Comparison of ENCODE assay signal across 1 cellular context in the genomic region with DNA sequence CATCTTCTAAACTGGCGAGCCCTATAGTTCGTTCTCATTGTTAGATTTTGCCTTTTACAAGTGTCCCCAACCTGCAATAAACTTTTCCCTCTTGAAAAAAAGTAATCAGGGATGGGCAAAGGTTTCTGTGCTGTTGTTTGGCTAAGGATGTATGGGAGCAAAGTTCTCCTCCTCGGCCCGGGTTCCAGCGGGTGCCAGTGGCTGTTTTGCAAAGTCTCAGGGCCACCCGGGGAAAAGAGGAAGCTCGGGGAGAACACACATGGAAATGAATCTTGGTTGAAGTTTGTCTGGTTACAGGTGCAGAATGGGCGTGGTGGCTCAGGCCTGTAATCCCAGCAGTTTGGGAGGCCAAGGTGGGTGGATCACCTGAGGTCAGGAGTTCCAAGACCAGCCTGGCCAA.
A peak's percentile ranks its signal among the peaks of the same experiment; 100 is the strongest.
TF ChIP-seq lines count a peak whose summit lies in the region.

No MANE protein-coding gene starts in this region.

TF ChIP-seq in HepG2, 621 proteins besides CTCF, POLR2A, EP300 and RAD21 (continued from another document and continues in another):
- TF ChIP-seq, protein P1, sequence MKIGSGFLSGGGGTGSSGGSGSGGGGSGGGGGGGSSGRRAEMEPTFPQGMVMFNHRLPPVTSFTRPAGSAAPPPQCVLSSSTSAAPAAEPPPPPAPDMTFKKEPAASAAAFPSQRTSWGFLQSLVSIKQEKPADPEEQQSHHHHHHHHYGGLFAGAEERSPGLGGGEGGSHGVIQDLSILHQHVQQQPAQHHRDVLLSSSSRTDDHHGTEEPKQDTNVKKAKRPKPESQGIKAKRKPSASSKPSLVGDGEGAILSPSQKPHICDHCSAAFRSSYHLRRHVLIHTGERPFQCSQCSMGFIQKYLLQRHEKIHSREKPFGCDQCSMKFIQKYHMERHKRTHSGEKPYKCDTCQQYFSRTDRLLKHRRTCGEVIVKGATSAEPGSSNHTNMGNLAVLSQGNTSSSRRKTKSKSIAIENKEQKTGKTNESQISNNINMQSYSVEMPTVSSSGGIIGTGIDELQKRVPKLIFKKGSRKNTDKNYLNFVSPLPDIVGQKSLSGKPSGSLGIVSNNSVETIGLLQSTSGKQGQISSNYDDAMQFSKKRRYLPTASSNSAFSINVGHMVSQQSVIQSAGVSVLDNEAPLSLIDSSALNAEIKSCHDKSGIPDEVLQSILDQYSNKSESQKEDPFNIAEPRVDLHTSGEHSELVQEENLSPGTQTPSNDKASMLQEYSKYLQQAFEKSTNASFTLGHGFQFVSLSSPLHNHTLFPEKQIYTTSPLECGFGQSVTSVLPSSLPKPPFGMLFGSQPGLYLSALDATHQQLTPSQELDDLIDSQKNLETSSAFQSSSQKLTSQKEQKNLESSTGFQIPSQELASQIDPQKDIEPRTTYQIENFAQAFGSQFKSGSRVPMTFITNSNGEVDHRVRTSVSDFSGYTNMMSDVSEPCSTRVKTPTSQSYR (CRISPR knock-in tag; IDR thresholded peaks at IDR 0.05; ENCODE audit: borderline replicate concordance) = no peak
- TF ChIP-seq, protein P2, sequence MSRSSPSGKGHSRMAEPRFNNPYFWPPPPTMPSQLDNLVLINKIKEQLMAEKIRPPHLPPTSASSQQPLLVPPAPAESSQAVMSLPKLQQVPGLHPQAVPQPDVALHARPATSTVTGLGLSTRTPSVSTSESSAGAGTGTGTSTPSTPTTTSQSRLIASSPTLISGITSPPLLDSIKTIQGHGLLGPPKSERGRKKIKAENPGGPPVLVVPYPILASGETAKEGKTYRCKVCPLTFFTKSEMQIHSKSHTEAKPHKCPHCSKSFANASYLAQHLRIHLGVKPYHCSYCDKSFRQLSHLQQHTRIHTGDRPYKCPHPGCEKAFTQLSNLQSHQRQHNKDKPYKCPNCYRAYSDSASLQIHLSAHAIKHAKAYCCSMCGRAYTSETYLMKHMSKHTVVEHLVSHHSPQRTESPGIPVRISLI (CRISPR knock-in tag; IDR thresholded peaks at IDR 0.05; ENCODE audit: borderline replicate concordance) = peak; percentile 55; the same call in 1 of the 2 replicates
- TF ChIP-seq ZNF496 (CRISPR knock-in tag; IDR thresholded peaks at IDR 0.05; ENCODE audit: insufficient replicate concordance) (no peak), CBX2 (IDR thresholded peaks at IDR 0.05; ENCODE audit: low read depth, low read length) (no peak), CBX2 (CRISPR knock-in tag; IDR thresholded peaks at IDR 0.05; ENCODE audit: low read depth) (0 out of 2 replicates have a peak, but pooled peaks have one; percentile 33), ZBTB20 (CRISPR knock-in tag; IDR thresholded peaks at IDR 0.05; ENCODE audit: borderline replicate concordance, low read depth) (no peak), IKZF1 (IDR thresholded peaks at IDR 0.05) (no peak), ZNF501 (CRISPR knock-in tag; IDR thresholded peaks at IDR 0.05) (no peak), ZNF124 (CRISPR knock-in tag; IDR thresholded peaks at IDR 0.05) (no peak), DPF2 (CRISPR knock-in tag; IDR thresholded peaks at IDR 0.05; ENCODE audit: borderline replicate concordance, low read depth) (0 out of 2 replicates have a peak, but pooled peaks have one; percentile 32), XBP1 (CRISPR knock-in tag; IDR thresholded peaks at IDR 0.05) (no peak), ZFP36L2 (CRISPR knock-in tag; IDR thresholded peaks at IDR 0.05) (no peak), NFYB (CRISPR knock-in tag; IDR thresholded peaks at IDR 0.05) (no peak), SRSF4 (IDR thresholded peaks at IDR 0.05; ENCODE audit: low read depth, low read length, poor library complexity, severe bottlenecking) (no peak), SMAD1 (CRISPR knock-in tag; IDR thresholded peaks at IDR 0.05; ENCODE audit: borderline replicate concordance, low read depth) (no peak), DMAP1 (CRISPR knock-in tag; IDR thresholded peaks at IDR 0.05) (no peak), NCOA2 (CRISPR knock-in tag; IDR thresholded peaks at IDR 0.05) (no peak), ZNF558 (CRISPR knock-in tag; IDR thresholded peaks at IDR 0.05; ENCODE audit: borderline replicate concordance) (no peak), KLF16 (CRISPR knock-in tag; IDR thresholded peaks at IDR 0.05) (0 out of 4 replicates have a peak, but pooled peaks of 1 of the 2 experiments have one; percentile 18), SAFB2 (CRISPR knock-in tag; IDR thresholded peaks at IDR 0.05; ENCODE audit: borderline replicate concordance, low read depth) (no peak), ZNF878 (CRISPR knock-in tag; IDR thresholded peaks at IDR 0.05) (no peak), ZFP90 (CRISPR knock-in tag; IDR thresholded peaks at IDR 0.05; ENCODE audit: borderline replicate concordance) (no peak), ZNF841 (CRISPR knock-in tag; IDR thresholded peaks at IDR 0.05; ENCODE audit: borderline replicate concordance) (no peak), TAF1 (CRISPR knock-in tag; IDR thresholded peaks at IDR 0.05) (no peak), MED13 (CRISPR knock-in tag; IDR thresholded peaks at IDR 0.05) (no peak), POLR2AphosphoS5 (IDR thresholded peaks at IDR 0.05; ENCODE audit: low read depth, low read length) (no peak)
- TF ChIP-seq, protein P3, sequence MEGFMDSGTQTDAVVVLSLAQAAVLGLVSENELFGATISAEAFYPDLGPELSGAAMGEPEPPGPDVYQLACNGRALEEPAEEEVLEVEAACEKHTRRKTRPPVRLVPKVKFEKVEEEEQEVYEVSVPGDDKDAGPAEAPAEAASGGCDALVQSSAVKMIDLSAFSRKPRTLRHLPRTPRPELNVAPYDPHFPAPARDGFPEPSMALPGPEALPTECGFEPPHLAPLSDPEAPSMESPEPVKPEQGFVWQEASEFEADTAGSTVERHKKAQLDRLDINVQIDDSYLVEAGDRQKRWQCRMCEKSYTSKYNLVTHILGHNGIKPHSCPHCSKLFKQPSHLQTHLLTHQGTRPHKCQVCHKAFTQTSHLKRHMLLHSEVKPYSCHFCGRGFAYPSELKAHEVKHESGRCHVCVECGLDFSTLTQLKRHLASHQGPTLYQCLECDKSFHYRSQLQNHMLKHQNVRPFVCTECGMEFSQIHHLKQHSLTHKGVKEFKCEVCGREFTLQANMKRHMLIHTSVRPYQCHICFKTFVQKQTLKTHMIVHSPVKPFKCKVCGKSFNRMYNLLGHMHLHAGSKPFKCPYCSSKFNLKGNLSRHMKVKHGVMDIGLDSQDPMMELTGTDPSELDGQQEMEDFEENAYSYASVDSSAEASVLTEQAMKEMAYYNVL (CRISPR knock-in tag; IDR thresholded peaks at IDR 0.05; ENCODE audit: borderline replicate concordance) = 0 out of 2 replicates have a peak, but pooled peaks have one; percentile 23
- TF ChIP-seq, protein P4, sequence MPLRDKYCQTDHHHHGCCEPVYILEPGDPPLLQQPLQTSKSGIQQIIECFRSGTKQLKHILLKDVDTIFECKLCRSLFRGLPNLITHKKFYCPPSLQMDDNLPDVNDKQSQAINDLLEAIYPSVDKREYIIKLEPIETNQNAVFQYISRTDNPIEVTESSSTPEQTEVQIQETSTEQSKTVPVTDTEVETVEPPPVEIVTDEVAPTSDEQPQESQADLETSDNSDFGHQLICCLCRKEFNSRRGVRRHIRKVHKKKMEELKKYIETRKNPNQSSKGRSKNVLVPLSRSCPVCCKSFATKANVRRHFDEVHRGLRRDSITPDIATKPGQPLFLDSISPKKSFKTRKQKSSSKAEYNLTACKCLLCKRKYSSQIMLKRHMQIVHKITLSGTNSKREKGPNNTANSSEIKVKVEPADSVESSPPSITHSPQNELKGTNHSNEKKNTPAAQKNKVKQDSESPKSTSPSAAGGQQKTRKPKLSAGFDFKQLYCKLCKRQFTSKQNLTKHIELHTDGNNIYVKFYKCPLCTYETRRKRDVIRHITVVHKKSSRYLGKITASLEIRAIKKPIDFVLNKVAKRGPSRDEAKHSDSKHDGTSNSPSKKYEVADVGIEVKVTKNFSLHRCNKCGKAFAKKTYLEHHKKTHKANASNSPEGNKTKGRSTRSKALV (CRISPR knock-in tag; IDR thresholded peaks at IDR 0.05) = 0 out of 2 replicates have a peak, but pooled peaks have one; percentile 24
- TF ChIP-seq, protein P5, sequence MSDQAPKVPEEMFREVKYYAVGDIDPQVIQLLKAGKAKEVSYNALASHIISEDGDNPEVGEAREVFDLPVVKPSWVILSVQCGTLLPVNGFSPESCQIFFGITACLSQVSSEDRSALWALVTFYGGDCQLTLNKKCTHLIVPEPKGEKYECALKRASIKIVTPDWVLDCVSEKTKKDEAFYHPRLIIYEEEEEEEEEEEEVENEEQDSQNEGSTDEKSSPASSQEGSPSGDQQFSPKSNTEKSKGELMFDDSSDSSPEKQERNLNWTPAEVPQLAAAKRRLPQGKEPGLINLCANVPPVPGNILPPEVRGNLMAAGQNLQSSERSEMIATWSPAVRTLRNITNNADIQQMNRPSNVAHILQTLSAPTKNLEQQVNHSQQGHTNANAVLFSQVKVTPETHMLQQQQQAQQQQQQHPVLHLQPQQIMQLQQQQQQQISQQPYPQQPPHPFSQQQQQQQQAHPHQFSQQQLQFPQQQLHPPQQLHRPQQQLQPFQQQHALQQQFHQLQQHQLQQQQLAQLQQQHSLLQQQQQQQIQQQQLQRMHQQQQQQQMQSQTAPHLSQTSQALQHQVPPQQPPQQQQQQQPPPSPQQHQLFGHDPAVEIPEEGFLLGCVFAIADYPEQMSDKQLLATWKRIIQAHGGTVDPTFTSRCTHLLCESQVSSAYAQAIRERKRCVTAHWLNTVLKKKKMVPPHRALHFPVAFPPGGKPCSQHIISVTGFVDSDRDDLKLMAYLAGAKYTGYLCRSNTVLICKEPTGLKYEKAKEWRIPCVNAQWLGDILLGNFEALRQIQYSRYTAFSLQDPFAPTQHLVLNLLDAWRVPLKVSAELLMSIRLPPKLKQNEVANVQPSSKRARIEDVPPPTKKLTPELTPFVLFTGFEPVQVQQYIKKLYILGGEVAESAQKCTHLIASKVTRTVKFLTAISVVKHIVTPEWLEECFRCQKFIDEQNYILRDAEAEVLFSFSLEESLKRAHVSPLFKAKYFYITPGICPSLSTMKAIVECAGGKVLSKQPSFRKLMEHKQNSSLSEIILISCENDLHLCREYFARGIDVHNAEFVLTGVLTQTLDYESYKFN (CRISPR knock-in tag; conservative IDR thresholded peaks at IDR 0.05) = peak; percentile 79
- TF ChIP-seq, protein P6, sequence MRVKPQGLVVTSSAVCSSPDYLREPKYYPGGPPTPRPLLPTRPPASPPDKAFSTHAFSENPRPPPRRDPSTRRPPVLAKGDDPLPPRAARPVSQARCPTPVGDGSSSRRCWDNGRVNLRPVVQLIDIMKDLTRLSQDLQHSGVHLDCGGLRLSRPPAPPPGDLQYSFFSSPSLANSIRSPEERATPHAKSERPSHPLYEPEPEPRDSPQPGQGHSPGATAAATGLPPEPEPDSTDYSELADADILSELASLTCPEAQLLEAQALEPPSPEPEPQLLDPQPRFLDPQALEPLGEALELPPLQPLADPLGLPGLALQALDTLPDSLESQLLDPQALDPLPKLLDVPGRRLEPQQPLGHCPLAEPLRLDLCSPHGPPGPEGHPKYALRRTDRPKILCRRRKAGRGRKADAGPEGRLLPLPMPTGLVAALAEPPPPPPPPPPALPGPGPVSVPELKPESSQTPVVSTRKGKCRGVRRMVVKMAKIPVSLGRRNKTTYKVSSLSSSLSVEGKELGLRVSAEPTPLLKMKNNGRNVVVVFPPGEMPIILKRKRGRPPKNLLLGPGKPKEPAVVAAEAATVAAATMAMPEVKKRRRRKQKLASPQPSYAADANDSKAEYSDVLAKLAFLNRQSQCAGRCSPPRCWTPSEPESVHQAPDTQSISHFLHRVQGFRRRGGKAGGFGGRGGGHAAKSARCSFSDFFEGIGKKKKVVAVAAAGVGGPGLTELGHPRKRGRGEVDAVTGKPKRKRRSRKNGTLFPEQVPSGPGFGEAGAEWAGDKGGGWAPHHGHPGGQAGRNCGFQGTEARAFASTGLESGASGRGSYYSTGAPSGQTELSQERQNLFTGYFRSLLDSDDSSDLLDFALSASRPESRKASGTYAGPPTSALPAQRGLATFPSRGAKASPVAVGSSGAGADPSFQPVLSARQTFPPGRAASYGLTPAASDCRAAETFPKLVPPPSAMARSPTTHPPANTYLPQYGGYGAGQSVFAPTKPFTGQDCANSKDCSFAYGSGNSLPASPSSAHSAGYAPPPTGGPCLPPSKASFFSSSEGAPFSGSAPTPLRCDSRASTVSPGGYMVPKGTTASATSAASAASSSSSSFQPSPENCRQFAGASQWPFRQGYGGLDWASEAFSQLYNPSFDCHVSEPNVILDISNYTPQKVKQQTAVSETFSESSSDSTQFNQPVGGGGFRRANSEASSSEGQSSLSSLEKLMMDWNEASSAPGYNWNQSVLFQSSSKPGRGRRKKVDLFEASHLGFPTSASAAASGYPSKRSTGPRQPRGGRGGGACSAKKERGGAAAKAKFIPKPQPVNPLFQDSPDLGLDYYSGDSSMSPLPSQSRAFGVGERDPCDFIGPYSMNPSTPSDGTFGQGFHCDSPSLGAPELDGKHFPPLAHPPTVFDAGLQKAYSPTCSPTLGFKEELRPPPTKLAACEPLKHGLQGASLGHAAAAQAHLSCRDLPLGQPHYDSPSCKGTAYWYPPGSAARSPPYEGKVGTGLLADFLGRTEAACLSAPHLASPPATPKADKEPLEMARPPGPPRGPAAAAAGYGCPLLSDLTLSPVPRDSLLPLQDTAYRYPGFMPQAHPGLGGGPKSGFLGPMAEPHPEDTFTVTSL (CRISPR knock-in tag; IDR thresholded peaks at IDR 0.05; ENCODE audit: borderline replicate concordance) = peak; percentile 40; the same call in 1 of the 2 replicates
- TF ChIP-seq, protein P7, sequence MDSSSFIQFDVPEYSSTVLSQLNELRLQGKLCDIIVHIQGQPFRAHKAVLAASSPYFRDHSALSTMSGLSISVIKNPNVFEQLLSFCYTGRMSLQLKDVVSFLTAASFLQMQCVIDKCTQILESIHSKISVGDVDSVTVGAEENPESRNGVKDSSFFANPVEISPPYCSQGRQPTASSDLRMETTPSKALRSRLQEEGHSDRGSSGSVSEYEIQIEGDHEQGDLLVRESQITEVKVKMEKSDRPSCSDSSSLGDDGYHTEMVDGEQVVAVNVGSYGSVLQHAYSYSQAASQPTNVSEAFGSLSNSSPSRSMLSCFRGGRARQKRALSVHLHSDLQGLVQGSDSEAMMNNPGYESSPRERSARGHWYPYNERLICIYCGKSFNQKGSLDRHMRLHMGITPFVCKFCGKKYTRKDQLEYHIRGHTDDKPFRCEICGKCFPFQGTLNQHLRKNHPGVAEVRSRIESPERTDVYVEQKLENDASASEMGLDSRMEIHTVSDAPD (CRISPR knock-in tag; IDR thresholded peaks at IDR 0.05) = no peak
- TF ChIP-seq, protein P8, sequence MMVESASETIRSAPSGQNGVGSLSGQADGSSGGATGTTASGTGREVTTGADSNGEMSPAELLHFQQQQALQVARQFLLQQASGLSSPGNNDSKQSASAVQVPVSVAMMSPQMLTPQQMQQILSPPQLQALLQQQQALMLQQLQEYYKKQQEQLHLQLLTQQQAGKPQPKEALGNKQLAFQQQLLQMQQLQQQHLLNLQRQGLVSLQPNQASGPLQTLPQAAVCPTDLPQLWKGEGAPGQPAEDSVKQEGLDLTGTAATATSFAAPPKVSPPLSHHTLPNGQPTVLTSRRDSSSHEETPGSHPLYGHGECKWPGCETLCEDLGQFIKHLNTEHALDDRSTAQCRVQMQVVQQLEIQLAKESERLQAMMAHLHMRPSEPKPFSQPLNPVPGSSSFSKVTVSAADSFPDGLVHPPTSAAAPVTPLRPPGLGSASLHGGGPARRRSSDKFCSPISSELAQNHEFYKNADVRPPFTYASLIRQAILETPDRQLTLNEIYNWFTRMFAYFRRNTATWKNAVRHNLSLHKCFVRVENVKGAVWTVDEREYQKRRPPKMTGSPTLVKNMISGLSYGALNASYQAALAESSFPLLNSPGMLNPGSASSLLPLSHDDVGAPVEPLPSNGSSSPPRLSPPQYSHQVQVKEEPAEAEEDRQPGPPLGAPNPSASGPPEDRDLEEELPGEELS (CRISPR knock-in tag; IDR thresholded peaks at IDR 0.05) = 0 out of 2 replicates have a peak, but pooled peaks have one; percentile 10
- TF ChIP-seq, protein P9, sequence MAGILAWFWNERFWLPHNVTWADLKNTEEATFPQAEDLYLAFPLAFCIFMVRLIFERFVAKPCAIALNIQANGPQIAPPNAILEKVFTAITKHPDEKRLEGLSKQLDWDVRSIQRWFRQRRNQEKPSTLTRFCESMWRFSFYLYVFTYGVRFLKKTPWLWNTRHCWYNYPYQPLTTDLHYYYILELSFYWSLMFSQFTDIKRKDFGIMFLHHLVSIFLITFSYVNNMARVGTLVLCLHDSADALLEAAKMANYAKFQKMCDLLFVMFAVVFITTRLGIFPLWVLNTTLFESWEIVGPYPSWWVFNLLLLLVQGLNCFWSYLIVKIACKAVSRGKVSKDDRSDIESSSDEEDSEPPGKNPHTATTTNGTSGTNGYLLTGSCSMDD (CRISPR knock-in tag; IDR thresholded peaks at IDR 0.05) = no peak
